8 cellular contexts compared by ENCODE assay signal in genomic region chr17:81018044-81018802, GRCh38. TPM values are rescaled to one million over a fixed set of nuclear protein-coding genes. Genes with fewer than 3 reads are reported as not detected.
DNase-seq lines count a peak whose midpoint lies in the region; ATAC-seq and TF ChIP-seq lines count a peak whose summit lies in the region.

No MANE protein-coding gene starts in this region.

- DNase-seq in NCI-H1417 (lab: John Stamatoyannopoulos, UW), result peak; percentile 35 to 81 (median 71)
- DNase-seq in NCI-H1417 treated with DMSO at 0.1 percent for 48 hours (lab: John Stamatoyannopoulos, UW), result no peak
- DNase-seq in NCI-H82 treated with DMSO at 0.1 percent for 48 hours (lab: John Stamatoyannopoulos, UW; ENCODE audit: unreplicated experiment), result peak; percentile 96
- DNase-seq in astrocyte of the spinal cord (ENCODE audit: low read depth, low spot score), result peak; percentile 45
- DNase-seq in kidney epithelial cell (ENCODE audit: low read depth), result no peak
- DNase-seq in stimulated activated naive B cell treated with anti-CD40 and anti-IgM and Interleukin-4, amounts not matched to agents 10 μg/mL and 1 μg/mL and 100 μg/mL, for 72 hours, result no peak
- DNase-seq in GM19238 (ENCODE audit: insufficient read length, low spot score), result no peak
- no peak for DNase-seq in putamen (ENCODE audit: low spot score)

- peaks cover 0 to 4% of the 10 kb centered on the region in 2 donors for H3K36me3 Mint-ChIP-seq in stimulated activated naive B cell treated with anti-CD40 and anti-IgM and Interleukin-4, amounts not matched to agents 10 μg/mL and 1 μg/mL and 100 μg/mL, for 72 hours

- H3K27ac Mint-ChIP-seq in stimulated activated naive B cell treated with anti-CD40 and anti-IgM and Interleukin-4, amounts not matched to agents 10 μg/mL and 1 μg/mL and 100 μg/mL, for 72 hours, result peak overlapping the region; percentile 91

- H3K4me3 ChIP-seq in astrocyte of the spinal cord (ENCODE audit: low read depth, low read length) (no peak overlapping the region), kidney epithelial cell (ENCODE audit: low read depth, low read length) (peak overlapping the region; percentile 18)

- peak; percentile 78 to 84 for ATAC-seq in stimulated activated naive B cell treated with anti-CD40 and anti-IgM and Interleukin-4, amounts not matched to agents 10 μg/mL and 1 μg/mL and 100 μg/mL, for 72 hours (replicated peaks)

- no peaks in the 10 kb centered on the region for H3K9me3 Mint-ChIP-seq in stimulated activated naive B cell treated with anti-CD40 and anti-IgM and Interleukin-4, amounts not matched to agents 10 μg/mL and 1 μg/mL and 100 μg/mL, for 72 hours

- no peaks in the 10 kb centered on the region for H3K36me3 ChIP-seq in kidney epithelial cell (ENCODE audit: control insufficient read depth, insufficient read depth, low read length)

- TF ChIP-seq CTCF in astrocyte of the spinal cord (IDR thresholded peaks at IDR 0.05; ENCODE audit: low read depth, low read length), result no peak
- TF ChIP-seq CTCF in kidney epithelial cell (IDR thresholded peaks at IDR 0.05; ENCODE audit: insufficient read depth, low read length, poor library complexity, severe bottlenecking), result no peak

- in situ Hi-C loops in astrocyte of the spinal cord (cut with HindIII; ENCODE audit: low sequenced_read_pairs), result no loop called here

- H3K4me1 Mint-ChIP-seq in stimulated activated naive B cell treated with anti-CD40 and anti-IgM and Interleukin-4, amounts not matched to agents 10 μg/mL and 1 μg/mL and 100 μg/mL, for 72 hours, result peaks cover 10 to 22% of the 10 kb centered on the region in 2 donors

- no peaks in the 10 kb centered on the region for H3K27me3 Mint-ChIP-seq in stimulated activated naive B cell treated with anti-CD40 and anti-IgM and Interleukin-4, amounts not matched to agents 10 μg/mL and 1 μg/mL and 100 μg/mL, for 72 hours

- H3K4me3 Mint-ChIP-seq in stimulated activated naive B cell treated with anti-CD40 and anti-IgM and Interleukin-4, amounts not matched to agents 10 μg/mL and 1 μg/mL and 100 μg/mL, for 72 hours, result peak overlapping the region; percentile 78 to 79

- peaks cover 4% of the 10 kb centered on the region for H3K27me3 ChIP-seq in kidney epithelial cell (ENCODE audit: control insufficient read depth, insufficient read depth, low read length)

RNA-seq across cellular contexts. Expression of gene BAIAP2, which starts 16.7 kb away (rescaled TPM):
- 80.3 and 83.4 TPM in 2 replicates for total RNA-seq in kidney epithelial cell

RNA-seq across cellular contexts. Expression of gene CHMP6, which starts 26.6 kb away (rescaled TPM):
- total RNA-seq in kidney epithelial cell, result 26.6 and 36.6 TPM in 2 replicates

Comparison
In these comparisons a context has a peak if more than half of its experiments do, and no peak if none do; other contexts are left out.
1. DNase-seq: peak in NCI-H1417 (3 of 3), NCI-H82 treated with DMSO at 0.1 percent for 48 hours (single experiment) and astrocyte of the spinal cord (single experiment); none in NCI-H1417 treated with DMSO at 0.1 percent for 48 hours (single experiment), kidney epithelial cell (single experiment), stimulated activated naive B cell treated with anti-CD40 and anti-IgM and Interleukin-4, amounts not matched to agents 10 μg/mL and 1 μg/mL and 100 μg/mL, for 72 hours (single experiment), GM19238 (single experiment) and putamen (single experiment).